ENCODE assay signal across 1 cellular context in the genomic region with DNA sequence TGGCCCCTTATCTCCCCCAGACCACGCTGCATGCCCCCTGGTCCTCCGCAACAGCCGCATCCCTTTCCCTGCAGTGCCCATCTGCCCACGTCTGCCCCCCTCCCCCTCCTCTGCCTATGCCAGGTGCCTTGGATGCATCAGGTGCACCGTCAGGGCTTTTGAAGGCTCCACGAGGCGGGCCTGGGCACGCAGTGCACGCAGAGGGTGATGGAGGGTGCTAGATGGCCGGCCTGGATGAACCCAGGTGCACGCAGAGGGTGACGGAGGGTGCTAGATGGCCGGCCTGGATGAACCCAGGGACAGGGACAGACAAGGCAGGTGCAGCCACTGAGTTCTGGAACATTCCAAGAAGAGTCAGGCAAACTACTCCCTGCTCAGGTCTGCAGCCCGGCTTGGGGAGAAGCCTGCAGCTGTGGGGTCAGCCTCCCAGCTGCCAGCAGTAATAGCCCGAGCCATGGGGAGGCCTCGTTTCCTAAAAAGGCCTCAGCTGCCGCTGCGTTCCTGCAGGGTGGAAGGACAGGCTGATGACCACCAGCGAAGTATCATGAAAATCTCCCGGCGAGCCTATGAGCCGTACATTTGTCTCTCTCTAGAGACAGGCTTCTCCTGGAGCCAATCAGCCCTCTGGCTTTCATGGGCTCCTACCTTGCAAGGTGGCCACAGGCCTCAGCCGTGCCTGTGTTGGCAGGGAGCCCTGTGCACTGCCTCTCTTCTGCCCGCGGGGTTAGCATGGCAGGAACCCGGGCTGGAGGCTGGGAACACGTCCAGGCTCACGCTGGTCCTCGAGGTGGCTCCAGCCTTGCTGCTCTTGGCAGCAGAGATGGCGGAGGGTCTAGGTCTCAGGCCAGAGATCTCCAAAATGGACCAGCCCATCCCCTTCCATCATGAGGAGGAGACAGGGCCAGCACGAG.
TF ChIP-seq lines count a peak whose summit lies in the region.

No MANE protein-coding gene starts in this region.

TF ChIP-seq in H1, 55 proteins besides CTCF, POLR2A, EP300 and RAD21:
- TF ChIP-seq CHD1 (IDR thresholded peaks at IDR 0.05; ENCODE audit: low read depth, low read length) (no peak), BACH1 (IDR thresholded peaks at IDR 0.05; ENCODE audit: low read length) (no peak), HDAC6 (IDR thresholded peaks at IDR 0.05; ENCODE audit: low read depth, low read length) (no peak), TCF12 (IDR thresholded peaks at IDR 0.05; ENCODE audit: low read depth, low read length) (no peak), SIN3A (conservative IDR thresholded peaks at IDR 0.05 in 1 of 2, IDR thresholded peaks at IDR 0.05 in 1 of 2; ENCODE audit: low read depth in 1 of 2, low read length in 2 of 2) (no peak), POU5F1 (IDR thresholded peaks at IDR 0.05; ENCODE audit: low read depth, low read length) (no peak), MAFK (IDR thresholded peaks at IDR 0.05; ENCODE audit: low read depth, low read length) (no peak), POLR2AphosphoS5 (IDR thresholded peaks at IDR 0.05; ENCODE audit: low read depth, low read length) (no peak), SRF (IDR thresholded peaks at IDR 0.05; ENCODE audit: low read depth, low read length) (no peak)
- TF ChIP-seq, protein P1, sequence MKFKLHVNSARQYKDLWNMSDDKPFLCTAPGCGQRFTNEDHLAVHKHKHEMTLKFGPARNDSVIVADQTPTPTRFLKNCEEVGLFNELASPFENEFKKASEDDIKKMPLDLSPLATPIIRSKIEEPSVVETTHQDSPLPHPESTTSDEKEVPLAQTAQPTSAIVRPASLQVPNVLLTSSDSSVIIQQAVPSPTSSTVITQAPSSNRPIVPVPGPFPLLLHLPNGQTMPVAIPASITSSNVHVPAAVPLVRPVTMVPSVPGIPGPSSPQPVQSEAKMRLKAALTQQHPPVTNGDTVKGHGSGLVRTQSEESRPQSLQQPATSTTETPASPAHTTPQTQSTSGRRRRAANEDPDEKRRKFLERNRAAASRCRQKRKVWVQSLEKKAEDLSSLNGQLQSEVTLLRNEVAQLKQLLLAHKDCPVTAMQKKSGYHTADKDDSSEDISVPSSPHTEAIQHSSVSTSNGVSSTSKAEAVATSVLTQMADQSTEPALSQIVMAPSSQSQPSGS (IDR thresholded peaks at IDR 0.05; ENCODE audit: low read length) = no peak
TF ChIP-seq in H1: peak in this region for 0.
